Comparison of ENCODE assay signal across 2 cellular contexts in the genomic region with DNA sequence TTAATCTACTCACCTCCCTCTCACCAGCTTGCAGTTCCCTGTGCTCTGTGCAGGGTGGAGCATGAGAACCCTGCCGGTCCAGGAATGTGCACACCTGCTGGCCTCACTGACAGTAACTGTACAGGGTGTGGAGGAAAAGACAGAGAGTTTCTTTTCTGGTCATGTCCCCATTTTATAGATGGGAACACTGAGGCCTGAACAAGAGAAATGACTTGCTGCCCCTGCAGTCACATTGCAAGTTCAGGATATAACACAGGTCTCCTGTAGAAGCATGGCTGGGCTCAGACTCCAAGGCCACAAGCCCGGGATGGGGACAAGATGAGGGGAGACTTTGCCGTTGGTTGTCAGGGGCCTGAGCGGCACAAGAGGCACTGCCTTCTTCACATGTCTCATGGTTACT.
TF ChIP-seq lines count a peak whose summit lies in the region.

No MANE protein-coding gene starts in this region.

TF ChIP-seq in HepG2, 621 proteins besides CTCF, POLR2A, EP300 and RAD21 (continues in another document):
- TF ChIP-seq ZNF3 (CRISPR knock-in tag; IDR thresholded peaks at IDR 0.05) (no peak), TFE3 (CRISPR knock-in tag; IDR thresholded peaks at IDR 0.05) (no peak), RNF219 (CRISPR knock-in tag; IDR thresholded peaks at IDR 0.05) (no peak), ZNF496 (CRISPR knock-in tag; IDR thresholded peaks at IDR 0.05; ENCODE audit: insufficient replicate concordance) (no peak), ADNP (CRISPR knock-in tag; IDR thresholded peaks at IDR 0.05) (peak; percentile 91), ZNF672 (CRISPR knock-in tag; IDR thresholded peaks at IDR 0.05) (no peak), CHD4 (IDR thresholded peaks at IDR 0.05; ENCODE audit: borderline replicate concordance, low read length) (peak; percentile 97; the same call in 1 of the 2 replicates), ZNF572 (CRISPR knock-in tag; IDR thresholded peaks at IDR 0.05) (no peak), BORCS8-MEF2B (CRISPR knock-in tag; IDR thresholded peaks at IDR 0.05) (no peak), ZNF775 (CRISPR knock-in tag; IDR thresholded peaks at IDR 0.05; ENCODE audit: borderline replicate concordance) (no peak), ZBTB2 (CRISPR knock-in tag; IDR thresholded peaks at IDR 0.05; ENCODE audit: low read depth) (no peak), KDM1A (CRISPR knock-in tag; IDR thresholded peaks at IDR 0.05) (peak; percentile 85), FIP1L1 (IDR thresholded peaks at IDR 0.05; ENCODE audit: borderline replicate concordance, insufficient read depth, low read depth, low read length) (no peak), ZNF891 (CRISPR knock-in tag; IDR thresholded peaks at IDR 0.05) (no peak), POLR2G (IDR thresholded peaks at IDR 0.05; ENCODE audit: low read depth, low read length) (no peak), ZNF709 (CRISPR knock-in tag; IDR thresholded peaks at IDR 0.05) (no peak)
- TF ChIP-seq, protein P1, sequence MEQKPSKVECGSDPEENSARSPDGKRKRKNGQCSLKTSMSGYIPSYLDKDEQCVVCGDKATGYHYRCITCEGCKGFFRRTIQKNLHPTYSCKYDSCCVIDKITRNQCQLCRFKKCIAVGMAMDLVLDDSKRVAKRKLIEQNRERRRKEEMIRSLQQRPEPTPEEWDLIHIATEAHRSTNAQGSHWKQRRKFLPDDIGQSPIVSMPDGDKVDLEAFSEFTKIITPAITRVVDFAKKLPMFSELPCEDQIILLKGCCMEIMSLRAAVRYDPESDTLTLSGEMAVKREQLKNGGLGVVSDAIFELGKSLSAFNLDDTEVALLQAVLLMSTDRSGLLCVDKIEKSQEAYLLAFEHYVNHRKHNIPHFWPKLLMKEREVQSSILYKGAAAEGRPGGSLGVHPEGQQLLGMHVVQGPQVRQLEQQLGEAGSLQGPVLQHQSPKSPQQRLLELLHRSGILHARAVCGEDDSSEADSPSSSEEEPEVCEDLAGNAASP (CRISPR knock-in tag; IDR thresholded peaks at IDR 0.05; ENCODE audit: borderline replicate concordance) = no peak
- TF ChIP-seq, protein P2, sequence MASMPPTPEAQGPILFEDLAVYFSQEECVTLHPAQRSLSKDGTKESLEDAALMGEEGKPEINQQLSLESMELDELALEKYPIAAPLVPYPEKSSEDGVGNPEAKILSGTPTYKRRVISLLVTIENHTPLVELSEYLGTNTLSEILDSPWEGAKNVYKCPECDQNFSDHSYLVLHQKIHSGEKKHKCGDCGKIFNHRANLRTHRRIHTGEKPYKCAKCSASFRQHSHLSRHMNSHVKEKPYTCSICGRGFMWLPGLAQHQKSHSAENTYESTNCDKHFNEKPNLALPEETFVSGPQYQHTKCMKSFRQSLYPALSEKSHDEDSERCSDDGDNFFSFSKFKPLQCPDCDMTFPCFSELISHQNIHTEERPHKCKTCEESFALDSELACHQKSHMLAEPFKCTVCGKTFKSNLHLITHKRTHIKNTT (CRISPR knock-in tag; IDR thresholded peaks at IDR 0.05) = no peak

TF ChIP-seq in K562, 482 proteins besides CTCF, POLR2A, EP300 and RAD21 (continues in another document):
- TF ChIP-seq ZC3H4 (CRISPR knock-in tag; IDR thresholded peaks at IDR 0.05; ENCODE audit: borderline replicate concordance) (no peak), ADNP (tag; IDR thresholded peaks at IDR 0.05) (peak; percentile 92), CREM (IDR thresholded peaks at IDR 0.05; ENCODE audit: low read depth) (no peak), MIER1 (IDR thresholded peaks at IDR 0.05; ENCODE audit: low read depth) (no peak), PHF20 (IDR thresholded peaks at IDR 0.05; ENCODE audit: partially characterized antibody) (peak; percentile 34), NEUROD1 (IDR thresholded peaks at IDR 0.05; ENCODE audit: borderline replicate concordance, low read depth, low read length, partially characterized antibody) (no peak), ZC3H8 (IDR thresholded peaks at IDR 0.05) (no peak), ZFP36 (IDR thresholded peaks at IDR 0.05; ENCODE audit: low read depth, low read length, partially characterized antibody) (no peak), ZNF518B (CRISPR knock-in tag; IDR thresholded peaks at IDR 0.05) (no peak), CBFB (CRISPR knock-in tag; IDR thresholded peaks at IDR 0.05) (no peak), PHF8 (IDR thresholded peaks at IDR 0.05; ENCODE audit: borderline replicate concordance, low read length) (no peak), SMARCA4 (IDR thresholded peaks at IDR 0.05) (no peak), ZSCAN29 (IDR thresholded peaks at IDR 0.05) (no peak), BCOR (IDR thresholded peaks at IDR 0.05) (peak; percentile 99), ZNF12 (CRISPR knock-in tag; IDR thresholded peaks at IDR 0.05) (no peak), ZNF444 (CRISPR knock-in tag; IDR thresholded peaks at IDR 0.05) (no peak), MAFG (tag; conservative IDR thresholded peaks at IDR 0.05) (no peak), MYBL2 (IDR thresholded peaks at IDR 0.05; ENCODE audit: low read depth) (no peak), MYBL2 (CRISPR knock-in tag; IDR thresholded peaks at IDR 0.05; ENCODE audit: borderline replicate concordance) (no peak), ETV6 (IDR thresholded peaks at IDR 0.05; ENCODE audit: borderline replicate concordance in 1 of 2, low read depth in 2 of 2, low read length in 1 of 2) (no peak), ETV6 (CRISPR knock-in tag; IDR thresholded peaks at IDR 0.05; ENCODE audit: borderline replicate concordance) (no peak), PRDM10 (IDR thresholded peaks at IDR 0.05; ENCODE audit: partially characterized antibody) (no peak), HMGXB4 (CRISPR knock-in tag; IDR thresholded peaks at IDR 0.05) (no peak), IRF2 (CRISPR knock-in tag; IDR thresholded peaks at IDR 0.05) (no peak), CHD4 (IDR thresholded peaks at IDR 0.05; ENCODE audit: insufficient read depth, insufficient replicate concordance, low read depth, low read length, poor library complexity, severe bottlenecking) (peak; percentile 77), ELF4 (CRISPR knock-in tag; IDR thresholded peaks at IDR 0.05) (no peak), ASH1L (IDR thresholded peaks at IDR 0.05; ENCODE audit: borderline replicate concordance, low read depth, partially characterized antibody) (no peak), HDAC2 (IDR thresholded peaks at IDR 0.05) (peak; percentile 90)
- TF ChIP-seq, protein P3, sequence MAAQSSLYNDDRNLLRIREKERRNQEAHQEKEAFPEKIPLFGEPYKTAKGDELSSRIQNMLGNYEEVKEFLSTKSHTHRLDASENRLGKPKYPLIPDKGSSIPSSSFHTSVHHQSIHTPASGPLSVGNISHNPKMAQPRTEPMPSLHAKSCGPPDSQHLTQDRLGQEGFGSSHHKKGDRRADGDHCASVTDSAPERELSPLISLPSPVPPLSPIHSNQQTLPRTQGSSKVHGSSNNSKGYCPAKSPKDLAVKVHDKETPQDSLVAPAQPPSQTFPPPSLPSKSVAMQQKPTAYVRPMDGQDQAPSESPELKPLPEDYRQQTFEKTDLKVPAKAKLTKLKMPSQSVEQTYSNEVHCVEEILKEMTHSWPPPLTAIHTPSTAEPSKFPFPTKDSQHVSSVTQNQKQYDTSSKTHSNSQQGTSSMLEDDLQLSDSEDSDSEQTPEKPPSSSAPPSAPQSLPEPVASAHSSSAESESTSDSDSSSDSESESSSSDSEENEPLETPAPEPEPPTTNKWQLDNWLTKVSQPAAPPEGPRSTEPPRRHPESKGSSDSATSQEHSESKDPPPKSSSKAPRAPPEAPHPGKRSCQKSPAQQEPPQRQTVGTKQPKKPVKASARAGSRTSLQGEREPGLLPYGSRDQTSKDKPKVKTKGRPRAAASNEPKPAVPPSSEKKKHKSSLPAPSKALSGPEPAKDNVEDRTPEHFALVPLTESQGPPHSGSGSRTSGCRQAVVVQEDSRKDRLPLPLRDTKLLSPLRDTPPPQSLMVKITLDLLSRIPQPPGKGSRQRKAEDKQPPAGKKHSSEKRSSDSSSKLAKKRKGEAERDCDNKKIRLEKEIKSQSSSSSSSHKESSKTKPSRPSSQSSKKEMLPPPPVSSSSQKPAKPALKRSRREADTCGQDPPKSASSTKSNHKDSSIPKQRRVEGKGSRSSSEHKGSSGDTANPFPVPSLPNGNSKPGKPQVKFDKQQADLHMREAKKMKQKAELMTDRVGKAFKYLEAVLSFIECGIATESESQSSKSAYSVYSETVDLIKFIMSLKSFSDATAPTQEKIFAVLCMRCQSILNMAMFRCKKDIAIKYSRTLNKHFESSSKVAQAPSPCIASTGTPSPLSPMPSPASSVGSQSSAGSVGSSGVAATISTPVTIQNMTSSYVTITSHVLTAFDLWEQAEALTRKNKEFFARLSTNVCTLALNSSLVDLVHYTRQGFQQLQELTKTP (IDR thresholded peaks at IDR 0.05; ENCODE audit: low read depth in 1 of 2, partially characterized antibody in 2 of 2) = no peak
- TF ChIP-seq, protein P4, sequence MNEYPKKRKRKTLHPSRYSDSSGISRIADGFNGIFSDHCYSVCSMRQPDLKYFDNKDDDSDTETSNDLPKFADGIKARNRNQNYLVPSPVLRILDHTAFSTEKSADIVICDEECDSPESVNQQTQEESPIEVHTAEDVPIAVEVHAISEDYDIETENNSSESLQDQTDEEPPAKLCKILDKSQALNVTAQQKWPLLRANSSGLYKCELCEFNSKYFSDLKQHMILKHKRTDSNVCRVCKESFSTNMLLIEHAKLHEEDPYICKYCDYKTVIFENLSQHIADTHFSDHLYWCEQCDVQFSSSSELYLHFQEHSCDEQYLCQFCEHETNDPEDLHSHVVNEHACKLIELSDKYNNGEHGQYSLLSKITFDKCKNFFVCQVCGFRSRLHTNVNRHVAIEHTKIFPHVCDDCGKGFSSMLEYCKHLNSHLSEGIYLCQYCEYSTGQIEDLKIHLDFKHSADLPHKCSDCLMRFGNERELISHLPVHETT (CRISPR knock-in tag; conservative IDR thresholded peaks at IDR 0.05 in 1 of 2, IDR thresholded peaks at IDR 0.05 in 1 of 2) = no peak
